In genomic region chr1:173688300-173688699, GRCh38 we compare ENCODE assay signal across 25 cellular contexts. TPM values are rescaled to one million over a fixed set of nuclear protein-coding genes. Genes with fewer than 3 reads are reported as not detected.
DNase-seq lines count a peak whose midpoint lies in the region; ATAC-seq and TF ChIP-seq lines count a peak whose summit lies in the region.
"Had no signal": no experiment of that assay in that cellular context is flagged by ENCODE, and none has a peak within 500 bp of the region (broad histone marks: within the 10 kb centered on the region; RNA-seq: fewer than 3 reads in every experiment).

No MANE protein-coding gene starts in this region.

- peaks cover 1% of the 10 kb centered on the region for H3K4me1 Mint-ChIP-seq in activated T-cell treated with anti-CD3 and anti-CD28 coated beads, Interleukin-2, amount 50 U/mL, for 24 hours (ENCODE audit: low read depth)
- H3K4me1 Mint-ChIP-seq in T-cell (peaks cover 10 to 17% (median 11%) of the 10 kb centered on the region in 3 donors), memory B cell (peaks cover 5% of the 10 kb centered on the region)
- H3K4me1 Mint-ChIP-seq: neural crest cell had no signal

- H3K4me3 ChIP-seq in DOHH2 (ENCODE audit: low read length) = no peak overlapping the region
- no peak overlapping the region for H3K4me3 ChIP-seq in osteoblast (ENCODE audit: insufficient read depth, low read length)
- H3K4me3 ChIP-seq: BLaER1 treated with 17β-estradiol and CSF1 and Interleukin-3, amounts not matched to agents 10 nM and 100 nM; dorsolateral prefrontal cortex; heart right ventricle; right lobe of liver; suprapubic skin; vagina had no signal

- H3K36me3 Mint-ChIP-seq in activated T-cell treated with anti-CD3 and anti-CD28 coated beads, Interleukin-2, amount 50 U/mL, for 24 hours (ENCODE audit: low read depth) = no peaks in the 10 kb centered on the region
- no peaks in the 10 kb centered on the region for H3K36me3 Mint-ChIP-seq in T-cell
- H3K36me3 Mint-ChIP-seq in memory B cell = peaks cover 3% of the 10 kb centered on the region
- H3K36me3 Mint-ChIP-seq: mesothelial cell of epicardium had no signal

- H2AFZ ChIP-seq in osteoblast (ENCODE audit: low read length) = no peak overlapping the region

- H3K27ac ChIP-seq in DOHH2 (ENCODE audit: low read depth, low read length) (no peak overlapping the region), osteoblast (ENCODE audit: low read depth, low read length) (no peak overlapping the region)
- H3K27ac ChIP-seq: dorsolateral prefrontal cortex, heart right ventricle, right lobe of liver, suprapubic skin, vagina had no signal

- POLR2A ChIA-PET in T-cell (lab: Charles Lee) = no interaction called here

- DNase-seq in activated T-cell treated with anti-CD3 and anti-CD28 coated beads, Interleukin-2, amount 50 U/mL, for 24 hours = no peak
- DNase-seq in activated T-cell treated with anti-CD3 and anti-CD28 coated beads for 4 hours = no peak
- no peak for DNase-seq in T-cell
- no peak for DNase-seq in memory B cell (ENCODE audit: low spot score in 2 of 2)
- no peak for DNase-seq in stimulated activated CD4-positive, alpha-beta T cell treated with anti-CD3 and anti-CD28 coated beads, Interleukin-4, amount 100 ng/mL, for 4 hours
- no peak for DNase-seq in NCI-H345 (lab: John Stamatoyannopoulos, UW)
- no peak for DNase-seq in osteoblast (ENCODE audit: insufficient read length, low spot score, missing footprints)
- DNase-seq: ACHN; caudate nucleus; dorsolateral prefrontal cortex; heart right ventricle; NCI-H1436 treated with DMSO at 0.1 percent for 48 hours; NCI-H510A treated with DMSO at 0.1 percent for 48 hours; posterior cingulate gyrus; right lobe of liver; stimulated activated CD4-positive, alpha-beta T cell treated with anti-CD3 and anti-CD28 coated beads, Interleukin-15, amount 100 ng/mL, for 24 hours had no signal

- no peaks in the 10 kb centered on the region for H3K27me3 Mint-ChIP-seq in activated T-cell treated with anti-CD3 and anti-CD28 coated beads, Interleukin-2, amount 50 U/mL, for 24 hours
- H3K27me3 Mint-ChIP-seq in T-cell (peaks cover 0 to 3% of the 10 kb centered on the region in 2 donors), memory B cell (peaks cover 12% of the 10 kb centered on the region)

- ATAC-seq in T-cell (replicated peaks in 1 of 4) = no peak
- no peak for ATAC-seq in memory B cell (ENCODE audit: low read depth)
- ATAC-seq: heart right ventricle, right lobe of liver had no signal

- H3K27me3 ChIP-seq in DOHH2 (ENCODE audit: control insufficient read depth, low read length) (no peaks in the 10 kb centered on the region), osteoblast (ENCODE audit: insufficient read depth, low read length) (no peaks in the 10 kb centered on the region)
- H3K27me3 ChIP-seq: BLaER1 treated with 17β-estradiol and CSF1 and Interleukin-3, amounts not matched to agents 10 nM and 100 nM; right lobe of liver; vagina had no signal

- H3K9me3 ChIP-seq in DOHH2 (ENCODE audit: control insufficient read depth, insufficient read depth, low read length) = no peaks in the 10 kb centered on the region
- no peaks in the 10 kb centered on the region for H3K9me3 ChIP-seq in osteoblast (ENCODE audit: low read depth, low read length)
- H3K9me3 ChIP-seq: heart right ventricle, right lobe of liver, suprapubic skin, vagina had no signal

- H3K36me3 ChIP-seq in DOHH2 (ENCODE audit: control insufficient read depth, low read length) (no peaks in the 10 kb centered on the region), osteoblast (ENCODE audit: insufficient read depth, low read length) (no peaks in the 10 kb centered on the region)
- H3K36me3 ChIP-seq: BLaER1 treated with 17β-estradiol and CSF1 and Interleukin-3, amounts not matched to agents 10 nM and 100 nM; heart right ventricle; right lobe of liver; suprapubic skin; vagina had no signal

- no peaks in the 10 kb centered on the region for H3K9me2 ChIP-seq in DOHH2 (replicated peaks; ENCODE audit: control insufficient read depth, low read length)

- TF ChIP-seq CTCF in DOHH2 (IDR thresholded peaks at IDR 0.05; ENCODE audit: low read depth, low read length, poor library complexity, severe bottlenecking) (no peak), osteoblast (IDR thresholded peaks at IDR 0.05; ENCODE audit: extremely low read depth, low read depth, low read length) (no peak)

- H3K79me2 ChIP-seq in DOHH2 (ENCODE audit: control insufficient read depth, low read length) = no peaks in the 10 kb centered on the region
- no peaks in the 10 kb centered on the region for H3K79me2 ChIP-seq in osteoblast (ENCODE audit: insufficient read depth, low read length)

- H3K4me1 ChIP-seq in DOHH2 (ENCODE audit: control insufficient read depth, low read length) (peaks cover 10% of the 10 kb centered on the region), osteoblast (ENCODE audit: insufficient read depth, low read length) (no peaks in the 10 kb centered on the region)
- H3K4me1 ChIP-seq: BLaER1 treated with 17β-estradiol and CSF1 and Interleukin-3, amounts not matched to agents 10 nM and 100 nM; heart right ventricle; right lobe of liver; suprapubic skin; vagina had no signal

- H3K9me3 Mint-ChIP-seq in activated T-cell treated with anti-CD3 and anti-CD28 coated beads, Interleukin-2, amount 50 U/mL, for 24 hours = no peaks in the 10 kb centered on the region
- H3K9me3 Mint-ChIP-seq in T-cell (no peaks in the 10 kb centered on the region), memory B cell (peaks cover 4% of the 10 kb centered on the region)
- H3K9me3 Mint-ChIP-seq: mesothelial cell of epicardium, neural crest cell had no signal

- CTCF ChIA-PET in T-cell (lab: Charles Lee) = no interaction called here

- H4K20me1 ChIP-seq in DOHH2 (ENCODE audit: control insufficient read depth, insufficient read depth, low read depth, low read length) (no peaks in the 10 kb centered on the region), osteoblast (ENCODE audit: insufficient read depth, low read length) (no peaks in the 10 kb centered on the region)
- H4K20me1 ChIP-seq: BLaER1 treated with 17β-estradiol and CSF1 and Interleukin-3, amounts not matched to agents 10 nM and 100 nM had no signal

- H3F3A ChIP-seq in DOHH2 (ENCODE audit: control insufficient read depth, insufficient read depth) = peaks cover 3% of the 10 kb centered on the region

- no peak overlapping the region for H3K4me3 Mint-ChIP-seq in activated T-cell treated with anti-CD3 and anti-CD28 coated beads, Interleukin-2, amount 50 U/mL, for 24 hours
- H3K4me3 Mint-ChIP-seq in T-cell (peak overlapping the region in 1 of 3 donors; percentile 27), memory B cell (no peak overlapping the region)
- H3K4me3 Mint-ChIP-seq: mesothelial cell of epicardium, neural crest cell had no signal

- H3K4me2 ChIP-seq in DOHH2 (ENCODE audit: low read length) = peak overlapping the region; percentile 3; the same call in 1 of the 2 replicates
- no peak overlapping the region for H3K4me2 ChIP-seq in osteoblast (ENCODE audit: insufficient read depth, low read length)

- H3K27ac Mint-ChIP-seq in activated T-cell treated with anti-CD3 and anti-CD28 coated beads, Interleukin-2, amount 50 U/mL, for 24 hours = peak overlapping the region; percentile 30
- H3K27ac Mint-ChIP-seq in T-cell = peak overlapping the region; percentile 58 to 69
- peak overlapping the region; percentile 68 for H3K27ac Mint-ChIP-seq in memory B cell
- H3K27ac Mint-ChIP-seq: mesothelial cell of epicardium had no signal

RNA-seq across cellular contexts. Expression of gene ANKRD45, which starts 18.6 kb away (rescaled TPM):
- total RNA-seq in T-cell (not detected), osteoblast (0.72 TPM in 1 of 2 replicates, not detected in the other)
- total RNA-seq: suprapubic skin, vagina had no signal

RNA-seq across cellular contexts. Expression of gene KLHL20, which starts 26.5 kb away (rescaled TPM):
- total RNA-seq in T-cell (10 to 100 TPM; 28.7 to 34.5 (median 31.2) TPM), osteoblast (26.4 and 29.8 TPM in 2 replicates)

RNA-seq across cellular contexts. Expression of gene TEX50, which starts 53.2 kb away (rescaled TPM):
- total RNA-seq in T-cell = not detected
- not detected in 2 replicates for total RNA-seq in osteoblast
- total RNA-seq: dorsolateral prefrontal cortex, epithelial cell of proximal tubule, fibroblast of villous mesenchyme, H4, heart right ventricle, mesothelial cell of epicardium, neural crest cell, right lobe of liver, suprapubic skin, vagina had no signal
